ENCODE assay signal across 9 cellular contexts in genomic region chr3:131705558-131706051, GRCh38.
DNase-seq lines count a peak whose midpoint lies in the region; ATAC-seq and TF ChIP-seq lines count a peak whose summit lies in the region.
"Had no signal": no experiment of that assay in that cellular context is flagged by ENCODE, and none has a peak within 500 bp of the region (broad histone marks: within the 10 kb centered on the region; RNA-seq: fewer than 3 reads in every experiment).

No MANE protein-coding gene starts in this region.

- ATAC-seq in GM19438 (IDR thresholded peaks at IDR 0.05; ENCODE audit: low read depth, unreplicated experiment) (peak; percentile 68), HG03039 (IDR thresholded peaks at IDR 0.05; ENCODE audit: unreplicated experiment) (peak; percentile 86), heart left ventricle (no peak)

- H3K4me3 ChIP-seq in heart left ventricle: no peak overlapping the region

- H3K36me3 ChIP-seq in heart left ventricle: no peaks in the 10 kb centered on the region

- H3K4me1 ChIP-seq in heart left ventricle: no peaks in the 10 kb centered on the region

- no peak for TF ChIP-seq CTCF in heart left ventricle (IDR thresholded peaks at IDR 0.05)

- intact Hi-C loops in heart left ventricle (cut with DNase I): no loop called here

- WGBS in heart left ventricle, 4 donors: 60 to 83% (median 75%) methylated on average over 3 of the region's 3 CpGs

- TF ChIP-seq POLR2A in heart left ventricle (IDR thresholded peaks at IDR 0.05): no peak

- no peak overlapping the region for H3K27ac ChIP-seq in heart left ventricle

- no peaks in the 10 kb centered on the region for H3K27me3 ChIP-seq in heart left ventricle

- peak; percentile 9 for DNase-seq in A172 (ENCODE audit: low spot score)
- DNase-seq in NCI-H82 (lab: John Stamatoyannopoulos, UW): peak; percentile 99
- no peak for DNase-seq in NCI-H2171 treated with DMSO at 0.1 percent for 48 hours (lab: John Stamatoyannopoulos, UW)
- DNase-seq in putamen (ENCODE audit: low spot score): no peak
- DNase-seq in DMS153 treated with DMSO at 0.1 percent for 48 hours (lab: John Stamatoyannopoulos, UW; ENCODE audit: unreplicated experiment): no peak
- no peak for DNase-seq in heart left ventricle
- DNase-seq: mesenchymal stem cell had no signal

- H3K9me3 ChIP-seq in heart left ventricle: no peaks in the 10 kb centered on the region

Comparison
In these comparisons a context has a peak if more than half of its experiments do, and no peak if none do; other contexts are left out.
1. DNase-seq: peak in A172 (single experiment) and NCI-H82 (single experiment); none in NCI-H2171 treated with DMSO at 0.1 percent for 48 hours (single experiment), putamen (single experiment), DMS153 treated with DMSO at 0.1 percent for 48 hours (single experiment) and heart left ventricle (0 of 5).
2. ATAC-seq: peak in GM19438 (single experiment) and HG03039 (single experiment); none in heart left ventricle (0 of 4).